ENCODE assay signal across 1 cellular context in the genomic region with DNA sequence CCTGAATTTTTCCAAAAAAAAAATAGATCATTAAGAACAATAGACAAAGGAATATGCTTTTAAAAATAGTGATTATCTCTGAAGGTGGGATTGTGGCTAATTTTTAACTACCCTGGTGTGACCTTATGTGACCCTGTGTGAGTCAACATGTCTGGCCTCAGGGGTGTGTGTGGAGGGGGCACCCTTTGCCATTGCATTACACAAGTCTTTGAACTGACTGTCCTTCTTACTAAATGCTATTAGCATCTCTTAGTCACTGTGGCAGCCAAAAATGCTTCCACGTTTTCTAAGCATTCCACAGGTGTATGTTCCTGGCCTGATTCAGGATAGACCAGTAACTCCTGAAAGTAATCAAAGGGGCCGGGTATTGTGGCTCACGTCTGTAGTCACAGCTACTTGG.
TF ChIP-seq lines count a peak whose summit lies in the region.

No MANE protein-coding gene starts in this region.

TF ChIP-seq in HepG2, 621 proteins besides CTCF, POLR2A, EP300 and RAD21 (continued from another document and continues in another):
- no peak for TF ChIP-seq KIAA2018 (CRISPR knock-in tag; IDR thresholded peaks at IDR 0.05; ENCODE audit: borderline replicate concordance)
- TF ChIP-seq JUN (CRISPR knock-in tag; IDR thresholded peaks at IDR 0.05), result no peak
- TF ChIP-seq SSRP1 (CRISPR knock-in tag; IDR thresholded peaks at IDR 0.05), result no peak
- no peak for TF ChIP-seq GABPA (IDR thresholded peaks at IDR 0.05; ENCODE audit: low read depth, low read length)
- TF ChIP-seq GABPA (CRISPR knock-in tag; IDR thresholded peaks at IDR 0.05; ENCODE audit: low read depth), result no peak
- TF ChIP-seq ZNF546 (CRISPR knock-in tag; conservative IDR thresholded peaks at IDR 0.05), result no peak
- no peak for TF ChIP-seq HES4 (CRISPR knock-in tag; IDR thresholded peaks at IDR 0.05; ENCODE audit: borderline replicate concordance)
- TF ChIP-seq AHDC1 (CRISPR knock-in tag; IDR thresholded peaks at IDR 0.05; ENCODE audit: borderline replicate concordance), result no peak
- TF ChIP-seq, protein P1, sequence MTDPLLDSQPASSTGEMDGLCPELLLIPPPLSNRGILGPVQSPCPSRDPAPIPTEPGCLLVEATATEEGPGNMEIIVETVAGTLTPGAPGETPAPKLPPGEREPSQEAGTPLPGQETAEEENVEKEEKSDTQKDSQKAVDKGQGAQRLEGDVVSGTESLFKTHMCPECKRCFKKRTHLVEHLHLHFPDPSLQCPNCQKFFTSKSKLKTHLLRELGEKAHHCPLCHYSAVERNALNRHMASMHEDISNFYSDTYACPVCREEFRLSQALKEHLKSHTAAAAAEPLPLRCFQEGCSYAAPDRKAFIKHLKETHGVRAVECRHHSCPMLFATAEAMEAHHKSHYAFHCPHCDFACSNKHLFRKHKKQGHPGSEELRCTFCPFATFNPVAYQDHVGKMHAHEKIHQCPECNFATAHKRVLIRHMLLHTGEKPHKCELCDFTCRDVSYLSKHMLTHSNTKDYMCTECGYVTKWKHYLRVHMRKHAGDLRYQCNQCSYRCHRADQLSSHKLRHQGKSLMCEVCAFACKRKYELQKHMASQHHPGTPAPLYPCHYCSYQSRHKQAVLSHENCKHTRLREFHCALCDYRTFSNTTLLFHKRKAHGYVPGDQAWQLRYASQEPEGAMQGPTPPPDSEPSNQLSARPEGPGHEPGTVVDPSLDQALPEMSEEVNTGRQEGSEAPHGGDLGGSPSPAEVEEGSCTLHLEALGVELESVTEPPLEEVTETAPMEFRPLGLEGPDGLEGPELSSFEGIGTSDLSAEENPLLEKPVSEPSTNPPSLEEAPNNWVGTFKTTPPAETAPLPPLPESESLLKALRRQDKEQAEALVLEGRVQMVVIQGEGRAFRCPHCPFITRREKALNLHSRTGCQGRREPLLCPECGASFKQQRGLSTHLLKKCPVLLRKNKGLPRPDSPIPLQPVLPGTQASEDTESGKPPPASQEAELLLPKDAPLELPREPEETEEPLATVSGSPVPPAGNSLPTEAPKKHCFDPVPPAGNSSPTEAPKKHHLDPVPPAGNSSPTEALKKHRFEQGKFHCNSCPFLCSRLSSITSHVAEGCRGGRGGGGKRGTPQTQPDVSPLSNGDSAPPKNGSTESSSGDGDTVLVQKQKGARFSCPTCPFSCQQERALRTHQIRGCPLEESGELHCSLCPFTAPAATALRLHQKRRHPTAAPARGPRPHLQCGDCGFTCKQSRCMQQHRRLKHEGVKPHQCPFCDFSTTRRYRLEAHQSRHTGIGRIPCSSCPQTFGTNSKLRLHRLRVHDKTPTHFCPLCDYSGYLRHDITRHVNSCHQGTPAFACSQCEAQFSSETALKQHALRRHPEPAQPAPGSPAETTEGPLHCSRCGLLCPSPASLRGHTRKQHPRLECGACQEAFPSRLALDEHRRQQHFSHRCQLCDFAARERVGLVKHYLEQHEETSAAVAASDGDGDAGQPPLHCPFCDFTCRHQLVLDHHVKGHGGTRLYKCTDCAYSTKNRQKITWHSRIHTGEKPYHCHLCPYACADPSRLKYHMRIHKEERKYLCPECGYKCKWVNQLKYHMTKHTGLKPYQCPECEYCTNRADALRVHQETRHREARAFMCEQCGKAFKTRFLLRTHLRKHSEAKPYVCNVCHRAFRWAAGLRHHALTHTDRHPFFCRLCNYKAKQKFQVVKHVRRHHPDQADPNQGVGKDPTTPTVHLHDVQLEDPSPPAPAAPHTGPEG (CRISPR knock-in tag; IDR thresholded peaks at IDR 0.05), result no peak
- TF ChIP-seq ISX (CRISPR knock-in tag; conservative IDR thresholded peaks at IDR 0.05), result no peak
- no peak for TF ChIP-seq GZF1 (CRISPR knock-in tag; IDR thresholded peaks at IDR 0.05)
- no peak for TF ChIP-seq RARG (CRISPR knock-in tag; IDR thresholded peaks at IDR 0.05; ENCODE audit: low read depth)
- TF ChIP-seq ETS1 (CRISPR knock-in tag; IDR thresholded peaks at IDR 0.05), result no peak
- TF ChIP-seq ZNF550 (CRISPR knock-in tag; IDR thresholded peaks at IDR 0.05; ENCODE audit: borderline replicate concordance), result no peak
- TF ChIP-seq KDM5B (CRISPR knock-in tag; IDR thresholded peaks at IDR 0.05; ENCODE audit: borderline replicate concordance), result no peak
- TF ChIP-seq ZBTB8A (CRISPR knock-in tag; IDR thresholded peaks at IDR 0.05; ENCODE audit: borderline replicate concordance, low read depth), result no peak
- TF ChIP-seq ZBTB3 (CRISPR knock-in tag; IDR thresholded peaks at IDR 0.05; ENCODE audit: borderline replicate concordance, low read depth), result no peak
- TF ChIP-seq, protein P2, sequence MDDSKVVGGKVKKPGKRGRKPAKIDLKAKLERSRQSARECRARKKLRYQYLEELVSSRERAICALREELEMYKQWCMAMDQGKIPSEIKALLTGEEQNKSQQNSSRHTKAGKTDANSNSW (CRISPR knock-in tag; IDR thresholded peaks at IDR 0.05; ENCODE audit: borderline replicate concordance), result no peak
- no peak for TF ChIP-seq ZBTB34 (CRISPR knock-in tag; IDR thresholded peaks at IDR 0.05)
- TF ChIP-seq ZNF577 (CRISPR knock-in tag; IDR thresholded peaks at IDR 0.05; ENCODE audit: borderline replicate concordance, low read depth), result no peak
- no peak for TF ChIP-seq MEF2D (CRISPR knock-in tag; IDR thresholded peaks at IDR 0.05)
- TF ChIP-seq, protein P3, sequence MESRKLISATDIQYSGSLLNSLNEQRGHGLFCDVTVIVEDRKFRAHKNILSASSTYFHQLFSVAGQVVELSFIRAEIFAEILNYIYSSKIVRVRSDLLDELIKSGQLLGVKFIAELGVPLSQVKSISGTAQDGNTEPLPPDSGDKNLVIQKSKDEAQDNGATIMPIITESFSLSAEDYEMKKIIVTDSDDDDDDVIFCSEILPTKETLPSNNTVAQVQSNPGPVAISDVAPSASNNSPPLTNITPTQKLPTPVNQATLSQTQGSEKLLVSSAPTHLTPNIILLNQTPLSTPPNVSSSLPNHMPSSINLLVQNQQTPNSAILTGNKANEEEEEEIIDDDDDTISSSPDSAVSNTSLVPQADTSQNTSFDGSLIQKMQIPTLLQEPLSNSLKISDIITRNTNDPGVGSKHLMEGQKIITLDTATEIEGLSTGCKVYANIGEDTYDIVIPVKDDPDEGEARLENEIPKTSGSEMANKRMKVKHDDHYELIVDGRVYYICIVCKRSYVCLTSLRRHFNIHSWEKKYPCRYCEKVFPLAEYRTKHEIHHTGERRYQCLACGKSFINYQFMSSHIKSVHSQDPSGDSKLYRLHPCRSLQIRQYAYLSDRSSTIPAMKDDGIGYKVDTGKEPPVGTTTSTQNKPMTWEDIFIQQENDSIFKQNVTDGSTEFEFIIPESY (CRISPR knock-in tag; IDR thresholded peaks at IDR 0.05), result no peak
- TF ChIP-seq MAFG (CRISPR knock-in tag; IDR thresholded peaks at IDR 0.05), result no peak
- no peak for TF ChIP-seq RBM39 (IDR thresholded peaks at IDR 0.05; ENCODE audit: low read depth, low read length, poor library complexity, severe bottlenecking)
- no peak for TF ChIP-seq MXI1 (IDR thresholded peaks at IDR 0.05; ENCODE audit: borderline replicate concordance, low read depth, low read length)
- no peak for TF ChIP-seq SIN3B (IDR thresholded peaks at IDR 0.05; ENCODE audit: low read length)
- no peak for TF ChIP-seq IRX3 (CRISPR knock-in tag; IDR thresholded peaks at IDR 0.05; ENCODE audit: borderline replicate concordance, low read depth)
